8 cellular contexts compared by ENCODE assay signal in the genomic region with DNA sequence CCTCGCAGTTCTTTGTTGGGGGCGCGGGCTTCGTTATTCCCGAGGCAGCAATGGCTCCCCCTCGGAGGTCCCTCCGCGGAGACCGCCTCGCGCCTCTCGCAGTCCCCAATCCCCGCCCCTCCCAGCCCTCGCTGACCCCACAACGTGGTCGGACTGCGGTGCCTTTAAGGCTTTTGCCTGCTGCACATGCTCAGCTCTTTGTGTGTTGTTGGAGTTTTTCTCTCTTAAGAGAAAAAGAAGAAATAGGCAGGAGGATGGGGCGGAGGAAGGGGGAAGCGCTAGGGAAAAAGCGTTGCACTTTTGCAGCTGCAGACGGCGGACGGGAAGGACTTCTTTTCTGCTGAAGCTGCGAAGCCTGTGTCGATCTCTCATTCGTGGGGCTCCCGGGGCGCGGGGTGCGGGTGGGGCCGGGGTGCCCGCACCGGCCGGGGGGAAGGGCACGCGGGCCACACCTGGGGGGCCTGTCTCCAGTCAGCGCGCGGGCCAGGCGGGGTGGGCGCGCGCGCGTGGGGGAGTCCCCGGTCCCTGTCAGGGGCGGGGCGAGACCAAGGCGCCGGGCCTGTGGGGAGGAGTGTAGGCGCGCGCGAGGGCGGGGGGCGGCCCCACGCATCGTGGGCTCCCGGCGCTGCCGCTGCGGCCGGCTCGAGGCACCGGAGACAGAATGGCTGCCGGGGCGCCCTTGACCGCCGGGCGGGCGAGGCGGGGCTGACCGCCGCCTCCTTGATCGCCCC. TPM values are rescaled to one million over a fixed set of nuclear protein-coding genes. Genes with fewer than 3 reads are reported as not detected.
DNase-seq lines count a peak whose midpoint lies in the region; ATAC-seq and TF ChIP-seq lines count a peak whose summit lies in the region.

No MANE protein-coding gene starts in this region.

- intact Hi-C loops in heart left ventricle (cut with DNase I) (no loop called here), posterior cingulate gyrus (cut with DNase I) (loop anchor here (10.0 kb wide), 1 partner anchor 158 kb away; a partner anchor contains a TSS)

- H3K4me3 ChIP-seq in heart left ventricle = peak overlapping the region; percentile 38 to 87 (median 70)

- peaks cover 8% of the 10 kb centered on the region for H3K4me1 Mint-ChIP-seq in activated naive CD8-positive, alpha-beta T cell (ENCODE audit: low read depth)

- H3K27me3 ChIP-seq in heart left ventricle = peaks cover 4 to 60% (median 12%) of the 10 kb centered on the region in 9 donors

- H3K27ac Mint-ChIP-seq in activated naive CD8-positive, alpha-beta T cell = no peak overlapping the region

- no peak for TF ChIP-seq CTCF in heart left ventricle (IDR thresholded peaks at IDR 0.05)

- 1% methylated on average over 39 to 75 of the region's 75 CpGs for WGBS in heart left ventricle, 4 donors

- no peaks in the 10 kb centered on the region for H3K9me3 Mint-ChIP-seq in activated naive CD8-positive, alpha-beta T cell (ENCODE audit: low read depth)

- peaks cover 0 to 8% (median 0%) of the 10 kb centered on the region in 12 donors for H3K9me3 ChIP-seq in heart left ventricle

- H3K36me3 ChIP-seq in heart left ventricle = no peaks in the 10 kb centered on the region

- H3K27me3 Mint-ChIP-seq in activated naive CD8-positive, alpha-beta T cell = peaks cover 37% of the 10 kb centered on the region

- H3K4me1 ChIP-seq in heart left ventricle = peaks cover 0 to 20% (median 0%) of the 10 kb centered on the region in 12 donors

- TF ChIP-seq POLR2A in heart left ventricle (IDR thresholded peaks at IDR 0.05) = no peak

- no peaks in the 10 kb centered on the region for H3K36me3 Mint-ChIP-seq in activated naive CD8-positive, alpha-beta T cell

- DNase-seq in A172 (ENCODE audit: low spot score) = peak; percentile 36
- DNase-seq in NCI-H2227 (lab: John Stamatoyannopoulos, UW; ENCODE audit: unreplicated experiment) = peak; percentile 83
- DNase-seq in heart left ventricle = peak in 4 of 5 donors; percentile 20 to 61 (median 31)
- peak in 9 of 10 donors; percentile 22 to 89 (median 40) for DNase-seq in posterior cingulate gyrus
- DNase-seq in NCI-H2029 treated with DMSO at 0.1 percent for 48 hours (lab: John Stamatoyannopoulos, UW) = no peak

- peak overlapping the region in 4 of 12 donors; percentile 13 to 75 (median 50) for H3K27ac ChIP-seq in heart left ventricle

- H3K4me3 Mint-ChIP-seq in activated naive CD8-positive, alpha-beta T cell = peak overlapping the region; percentile 83

- ATAC-seq in GM18502 (IDR thresholded peaks at IDR 0.05; ENCODE audit: poor library complexity, unreplicated experiment) (peak; percentile 87), HG02852 (IDR thresholded peaks at IDR 0.05; ENCODE audit: unreplicated experiment) (peak; percentile 67), heart left ventricle (peak in 3 of 4 donors; percentile 67 to 87 (median 87))

RNA-seq across cellular contexts. Expression of a gene that starts 0.4 kb away (rescaled TPM):
- 11.4 and 15.2 TPM in 2 replicates for total RNA-seq in A172 (2014; rRNA removed; shearing (Covaris generic))
- 10 to 100 TPM in 3 of 9 donors, 1 to 10 TPM in 4, under 1 TPM in 2; 0.13 to 28.5 (median 3.1) TPM for total RNA-seq in heart left ventricle
- polyA plus RNA-seq in heart left ventricle = under 1 TPM; 0.15 to 0.23 TPM
